In the genomic region with DNA sequence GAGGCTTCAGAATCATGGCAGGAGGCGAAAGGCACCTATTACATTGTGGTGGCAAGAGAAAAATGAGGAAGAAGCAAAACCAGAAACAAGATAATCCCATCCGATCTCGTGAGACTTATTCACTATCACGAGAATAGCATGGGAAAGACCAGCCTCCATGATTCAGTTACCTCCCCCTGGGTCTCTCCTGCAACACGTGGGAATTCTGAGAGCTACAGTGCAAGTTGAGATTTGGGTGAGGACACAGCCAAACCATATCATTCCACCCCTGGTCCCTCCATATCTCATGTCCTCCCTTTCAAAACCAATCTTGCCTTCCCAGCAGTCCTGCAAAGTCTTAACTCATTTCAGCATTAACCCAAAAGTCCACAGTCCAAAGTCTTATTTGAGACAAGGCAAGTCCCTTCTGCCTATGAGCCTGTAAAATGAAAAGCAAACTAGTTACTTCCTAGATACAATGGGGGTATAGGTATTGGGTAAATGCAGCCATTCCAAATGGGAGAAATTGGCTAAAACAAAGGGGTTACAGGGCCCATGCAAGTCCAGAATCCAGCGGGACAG, we compare ENCODE assay signal across 8 cellular contexts. TPM values are rescaled to one million over a fixed set of nuclear protein-coding genes. Genes with fewer than 3 reads are reported as not detected.
DNase-seq lines count a peak whose midpoint lies in the region; ATAC-seq and TF ChIP-seq lines count a peak whose summit lies in the region.
"Not testable (repeated sequence)": the region's sequence is repeated elsewhere in the genome, so short reads cannot be mapped to it uniquely, and the experiment has no call there.

No MANE protein-coding gene starts in this region.

- not testable (repeated sequence) for H3K27me3 Mint-ChIP-seq in CD8-positive, alpha-beta memory T cell; WTC11 (ENCODE audit: low read depth); activated naive CD4-positive, alpha-beta T cell treated with anti-CD3 and anti-CD28 coated beads, Interleukin-2, amount 50 U/mL, for 24 hours; endodermal cell (ENCODE audit: insufficient read depth); naive thymus-derived CD4-positive, alpha-beta T cell

- not testable (repeated sequence) for ATAC-seq in WTC11; naive thymus-derived CD4-positive, alpha-beta T cell; stimulated activated effector memory CD8-positive, alpha-beta T cell treated with anti-CD3 and anti-CD28 coated beads, Interleukin-12 subunit alpha, Interleukin-12 subunit beta, amount 100 ng/mL, for 72 hours
- ATAC-seq in left colon, result peak; percentile 58

- peak overlapping the region; percentile 4 to 88 (median 74) for H3K27ac Mint-ChIP-seq in CD8-positive, alpha-beta memory T cell
- peak overlapping the region; percentile 82 for H3K27ac Mint-ChIP-seq in WTC11
- H3K27ac Mint-ChIP-seq in activated naive CD4-positive, alpha-beta T cell treated with anti-CD3 and anti-CD28 coated beads, Interleukin-2, amount 50 U/mL, for 24 hours, result not testable (repeated sequence)
- peak overlapping the region; percentile 70 for H3K27ac Mint-ChIP-seq in endodermal cell
- H3K27ac Mint-ChIP-seq in naive thymus-derived CD4-positive, alpha-beta T cell, result peak overlapping the region in 6 of 9 donors; percentile 7 to 80 (median 32)
- H3K27ac Mint-ChIP-seq in stimulated activated effector memory CD8-positive, alpha-beta T cell treated with anti-CD3 and anti-CD28 coated beads, Interleukin-12 subunit alpha, Interleukin-12 subunit beta, amount 100 ng/mL, for 72 hours, result peak overlapping the region; percentile 11

- H3K4me1 ChIP-seq in CD8-positive, alpha-beta memory T cell (ENCODE audit: insufficient read depth, low read length), result peaks cover 30% of the 10 kb centered on the region
- H3K4me1 ChIP-seq in endodermal cell (ENCODE audit: control insufficient read depth, insufficient read depth, low read length), result not testable (repeated sequence)
- peaks cover 11 to 15% of the 10 kb centered on the region in 2 donors for H3K4me1 ChIP-seq in naive thymus-derived CD4-positive, alpha-beta T cell (ENCODE audit: control insufficient read depth in 2 of 2, insufficient read depth in 2 of 2, low read length in 2 of 2)

- WGBS in endodermal cell (ENCODE audit: insufficient coverage in 1 of 2, insufficient read length in 1 of 2), 2 experiments, result 91 to 93% methylated on average over 6 of the region's 6 CpGs

- H3K4me3 Mint-ChIP-seq in CD8-positive, alpha-beta memory T cell, result peak overlapping the region in 3 of 7 donors; percentile 15 to 45 (median 36)
- not testable (repeated sequence) for H3K4me3 Mint-ChIP-seq in WTC11; endodermal cell; stimulated activated effector memory CD8-positive, alpha-beta T cell treated with anti-CD3 and anti-CD28 coated beads, Interleukin-12 subunit alpha, Interleukin-12 subunit beta, amount 100 ng/mL, for 72 hours
- H3K4me3 Mint-ChIP-seq in activated naive CD4-positive, alpha-beta T cell treated with anti-CD3 and anti-CD28 coated beads, Interleukin-2, amount 50 U/mL, for 24 hours, result peak overlapping the region; percentile 34
- peak overlapping the region in 6 of 10 donors; percentile 4 to 65 (median 48) for H3K4me3 Mint-ChIP-seq in naive thymus-derived CD4-positive, alpha-beta T cell

- intact Hi-C loops in left colon (cut with DNase I, micrococcal nuclease); naive thymus-derived CD4-positive, alpha-beta T cell (cut with micrococcal nuclease): not testable (repeated sequence)

- not testable (repeated sequence) for H3K4me3 ChIP-seq in CD8-positive, alpha-beta memory T cell (ENCODE audit: low read length); naive thymus-derived CD4-positive, alpha-beta T cell (ENCODE audit: low read length)
- peak overlapping the region; percentile 53 for H3K4me3 ChIP-seq in endodermal cell (ENCODE audit: low read length)

- not testable (repeated sequence) for H3K9ac ChIP-seq in endodermal cell (ENCODE audit: extremely low read depth, low read length, poor library complexity, severe bottlenecking)

- CTCF ChIA-PET in CD8-positive, alpha-beta memory T cell (lab: Charles Lee); WTC11 (lab: Charles Lee): not testable (repeated sequence)
- CTCF ChIA-PET in naive thymus-derived CD4-positive, alpha-beta T cell (lab: Charles Lee), result interaction anchor here (0.6 kb wide), 1 partner anchor 52 kb away, joined by 4 read pairs; no protein-coding TSS in a partner anchor

- H3K4me1 Mint-ChIP-seq in CD8-positive, alpha-beta memory T cell, result peaks cover 64 to 86% (median 85%) of the 10 kb centered on the region in 3 donors
- peaks cover 23% of the 10 kb centered on the region for H3K4me1 Mint-ChIP-seq in WTC11
- peaks cover 62% of the 10 kb centered on the region for H3K4me1 Mint-ChIP-seq in activated naive CD4-positive, alpha-beta T cell treated with anti-CD3 and anti-CD28 coated beads, Interleukin-2, amount 50 U/mL, for 24 hours
- peaks cover 17% of the 10 kb centered on the region for H3K4me1 Mint-ChIP-seq in endodermal cell
- peaks cover 19 to 78% (median 58%) of the 10 kb centered on the region in 7 donors for H3K4me1 Mint-ChIP-seq in naive thymus-derived CD4-positive, alpha-beta T cell
- peaks cover 54% of the 10 kb centered on the region for H3K4me1 Mint-ChIP-seq in stimulated activated effector memory CD8-positive, alpha-beta T cell treated with anti-CD3 and anti-CD28 coated beads, Interleukin-12 subunit alpha, Interleukin-12 subunit beta, amount 100 ng/mL, for 72 hours

- H3K27ac ChIP-seq in CD8-positive, alpha-beta memory T cell (ENCODE audit: low read depth, low read length); endodermal cell (ENCODE audit: low read depth, low read length); naive thymus-derived CD4-positive, alpha-beta T cell (ENCODE audit: low read depth, low read length): not testable (repeated sequence)

- H3K36me3 Mint-ChIP-seq in CD8-positive, alpha-beta memory T cell, result peaks cover 0 to 41% (median 4%) of the 10 kb centered on the region in 3 donors
- peaks cover 38% of the 10 kb centered on the region for H3K36me3 Mint-ChIP-seq in WTC11
- peaks cover 14% of the 10 kb centered on the region for H3K36me3 Mint-ChIP-seq in activated naive CD4-positive, alpha-beta T cell treated with anti-CD3 and anti-CD28 coated beads, Interleukin-2, amount 50 U/mL, for 24 hours
- H3K36me3 Mint-ChIP-seq in endodermal cell (ENCODE audit: low read depth), result peaks cover 55% of the 10 kb centered on the region
- H3K36me3 Mint-ChIP-seq in naive thymus-derived CD4-positive, alpha-beta T cell, result peaks cover 6 to 33% (median 26%) of the 10 kb centered on the region in 5 donors
- H3K36me3 Mint-ChIP-seq in stimulated activated effector memory CD8-positive, alpha-beta T cell treated with anti-CD3 and anti-CD28 coated beads, Interleukin-12 subunit alpha, Interleukin-12 subunit beta, amount 100 ng/mL, for 72 hours, result peaks cover 55% of the 10 kb centered on the region

- not testable (repeated sequence) for H3K9me3 Mint-ChIP-seq in CD8-positive, alpha-beta memory T cell; activated naive CD4-positive, alpha-beta T cell treated with anti-CD3 and anti-CD28 coated beads, Interleukin-2, amount 50 U/mL, for 24 hours; naive thymus-derived CD4-positive, alpha-beta T cell; stimulated activated effector memory CD8-positive, alpha-beta T cell treated with anti-CD3 and anti-CD28 coated beads, Interleukin-12 subunit alpha, Interleukin-12 subunit beta, amount 100 ng/mL, for 72 hours
- H3K9me3 Mint-ChIP-seq in WTC11 (peaks cover 24% of the 10 kb centered on the region), endodermal cell (peaks cover 33% of the 10 kb centered on the region)

- not testable (repeated sequence) for H3K27me3 ChIP-seq in CD8-positive, alpha-beta memory T cell (ENCODE audit: insufficient read depth, low read length, poor library complexity, severe bottlenecking); endodermal cell (ENCODE audit: control insufficient read depth, insufficient read depth, low read length, poor library complexity, severe bottlenecking); naive thymus-derived CD4-positive, alpha-beta T cell (ENCODE audit: control insufficient read depth in 2 of 2, insufficient read depth in 2 of 2, low read length in 2 of 2)

- POLR2A ChIA-PET in CD8-positive, alpha-beta memory T cell (lab: Charles Lee); WTC11 (lab: Charles Lee); naive thymus-derived CD4-positive, alpha-beta T cell (lab: Charles Lee): not testable (repeated sequence)

- not testable (repeated sequence) for H3K9me3 ChIP-seq in CD8-positive, alpha-beta memory T cell (ENCODE audit: low read length); naive thymus-derived CD4-positive, alpha-beta T cell (ENCODE audit: control insufficient read depth in 2 of 3, low read length in 3 of 3)
- H3K9me3 ChIP-seq in endodermal cell (ENCODE audit: control insufficient read depth, low read length), result peaks cover 28% of the 10 kb centered on the region

- not testable (repeated sequence) for DNase-seq in CD8-positive, alpha-beta memory T cell; WTC11 (ENCODE audit: low spot score); endodermal cell; left colon; naive thymus-derived CD4-positive, alpha-beta T cell; stimulated activated effector memory CD8-positive, alpha-beta T cell treated with anti-CD3 and anti-CD28 coated beads, Interleukin-12 subunit alpha, Interleukin-12 subunit beta, amount 100 ng/mL, for 72 hours (ENCODE audit: low spot score in 2 of 2)
- peak; percentile 14 for DNase-seq in NOMO-1 treated with dmso at 0.1 percent for 144 hours (lab: John Stamatoyannopoulos, UW; ENCODE audit: unreplicated experiment)

- not testable (repeated sequence) for TF ChIP-seq CTCF in WTC11 (IDR thresholded peaks at IDR 0.05); endodermal cell (conservative IDR thresholded peaks at IDR 0.05)

- H3K36me3 ChIP-seq in CD8-positive, alpha-beta memory T cell (ENCODE audit: insufficient read depth, low read length); naive thymus-derived CD4-positive, alpha-beta T cell (ENCODE audit: control insufficient read depth in 2 of 3, insufficient read depth in 3 of 3, low read length in 3 of 3): not testable (repeated sequence)
- peaks cover 72% of the 10 kb centered on the region for H3K36me3 ChIP-seq in endodermal cell (ENCODE audit: control insufficient read depth, insufficient read depth, low read length)

RNA-seq across cellular contexts. Expression of gene PAFAH1B1, which starts 28.5 kb away (rescaled TPM):
- total RNA-seq in CD8-positive, alpha-beta memory T cell, result 100 to 1,000 TPM; 159 to 168 TPM
- polyA plus RNA-seq in CD8-positive, alpha-beta memory T cell, result 13.2 TPM
- 113 to 115 TPM (median 114 TPM) in 3 replicates for total RNA-seq in WTC11 (2021)
- 100 to 1,000 TPM; 157 to 200 TPM for total RNA-seq in endodermal cell
- 177 TPM for polyA plus RNA-seq in endodermal cell (2013, experiment 1 of 2)
- polyA plus RNA-seq in endodermal cell (2013, experiment 2 of 2), result 172 TPM
- 100 to 1,000 TPM; 117 to 120 TPM for total RNA-seq in left colon
- total RNA-seq in naive thymus-derived CD4-positive, alpha-beta T cell, result 100 to 1,000 TPM; 112 to 156 (median 140) TPM
- polyA plus RNA-seq in naive thymus-derived CD4-positive, alpha-beta T cell, result 10 to 100 TPM; 15.8 to 16.8 TPM
